1 cellular context compared by ENCODE assay signal in genomic region chr21:26099610-26100219, GRCh38.
A peak's percentile ranks its signal among the peaks of the same experiment; 100 is the strongest.
TF ChIP-seq lines count a peak whose summit lies in the region.

No MANE protein-coding gene starts in this region.

TF ChIP-seq in K562, 482 proteins besides CTCF, POLR2A, EP300 and RAD21 (continued from another document):
- TF ChIP-seq, protein P1, sequence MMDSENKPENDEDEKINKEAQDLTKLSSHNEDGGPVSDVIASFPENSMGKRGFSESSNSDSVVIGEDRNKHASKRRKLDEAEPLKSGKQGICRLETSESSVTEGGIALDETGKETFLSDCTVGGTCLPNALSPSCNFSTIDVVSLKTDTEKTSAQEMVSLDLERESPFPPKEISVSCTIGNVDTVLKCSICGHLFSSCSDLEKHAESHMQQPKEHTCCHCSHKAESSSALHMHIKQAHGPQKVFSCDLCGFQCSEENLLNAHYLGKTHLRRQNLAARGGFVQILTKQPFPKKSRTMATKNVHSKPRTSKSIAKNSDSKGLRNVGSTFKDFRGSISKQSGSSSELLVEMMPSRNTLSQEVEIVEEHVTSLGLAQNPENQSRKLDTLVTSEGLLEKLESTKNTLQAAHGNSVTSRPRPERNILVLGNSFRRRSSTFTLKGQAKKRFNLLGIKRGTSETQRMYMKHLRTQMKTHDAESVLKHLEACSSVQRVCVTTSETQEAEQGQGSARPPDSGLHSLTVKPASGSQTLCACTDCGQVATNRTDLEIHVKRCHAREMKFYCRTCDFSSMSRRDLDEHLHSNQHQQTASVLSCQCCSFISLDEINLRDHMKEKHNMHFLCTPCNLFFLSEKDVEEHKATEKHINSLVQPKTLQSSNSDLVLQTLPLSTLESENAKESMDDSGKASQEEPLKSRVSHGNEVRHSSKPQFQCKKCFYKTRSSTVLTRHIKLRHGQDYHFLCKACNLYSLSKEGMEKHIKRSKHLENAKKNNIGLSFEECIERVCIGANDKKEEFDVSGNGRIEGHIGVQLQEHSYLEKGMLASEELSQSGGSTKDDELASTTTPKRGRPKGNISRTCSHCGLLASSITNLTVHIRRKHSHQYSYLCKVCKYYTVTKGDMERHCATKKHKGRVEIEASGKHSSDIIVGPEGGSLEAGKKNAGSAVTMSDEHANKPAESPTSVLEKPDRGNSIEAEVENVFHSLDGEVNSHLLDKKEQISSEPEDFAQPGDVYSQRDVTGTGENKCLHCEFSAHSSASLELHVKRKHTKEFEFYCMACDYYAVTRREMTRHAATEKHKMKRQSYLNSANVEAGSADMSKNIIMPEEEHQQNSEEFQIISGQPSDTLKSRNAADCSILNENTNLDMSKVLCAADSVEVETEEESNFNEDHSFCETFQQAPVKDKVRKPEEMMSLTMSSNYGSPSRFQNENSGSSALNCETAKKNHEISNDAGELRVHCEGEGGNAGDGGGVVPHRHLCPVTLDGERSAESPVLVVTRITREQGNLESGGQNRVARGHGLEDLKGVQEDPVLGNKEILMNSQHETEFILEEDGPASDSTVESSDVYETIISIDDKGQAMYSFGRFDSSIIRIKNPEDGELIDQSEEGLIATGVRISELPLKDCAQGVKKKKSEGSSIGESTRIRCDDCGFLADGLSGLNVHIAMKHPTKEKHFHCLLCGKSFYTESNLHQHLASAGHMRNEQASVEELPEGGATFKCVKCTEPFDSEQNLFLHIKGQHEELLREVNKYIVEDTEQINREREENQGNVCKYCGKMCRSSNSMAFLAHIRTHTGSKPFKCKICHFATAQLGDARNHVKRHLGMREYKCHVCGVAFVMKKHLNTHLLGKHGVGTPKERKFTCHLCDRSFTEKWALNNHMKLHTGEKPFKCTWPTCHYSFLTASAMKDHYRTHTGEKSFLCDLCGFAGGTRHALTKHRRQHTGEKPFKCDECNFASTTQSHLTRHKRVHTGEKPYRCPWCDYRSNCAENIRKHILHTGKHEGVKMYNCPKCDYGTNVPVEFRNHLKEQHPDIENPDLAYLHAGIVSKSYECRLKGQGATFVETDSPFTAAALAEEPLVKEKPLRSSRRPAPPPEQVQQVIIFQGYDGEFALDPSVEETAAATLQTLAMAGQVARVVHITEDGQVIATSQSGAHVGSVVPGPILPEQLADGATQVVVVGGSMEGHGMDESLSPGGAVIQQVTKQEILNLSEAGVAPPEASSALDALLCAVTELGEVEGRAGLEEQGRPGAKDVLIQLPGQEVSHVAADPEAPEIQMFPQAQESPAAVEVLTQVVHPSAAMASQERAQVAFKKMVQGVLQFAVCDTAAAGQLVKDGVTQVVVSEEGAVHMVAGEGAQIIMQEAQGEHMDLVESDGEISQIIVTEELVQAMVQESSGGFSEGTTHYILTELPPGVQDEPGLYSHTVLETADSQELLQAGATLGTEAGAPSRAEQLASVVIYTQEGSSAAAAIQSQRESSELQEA (IDR thresholded peaks at IDR 0.05; ENCODE audit: low read depth): no peak
- peak; percentile 17; the same call in 1 of the 2 replicates for TF ChIP-seq GABPA (tag; conservative IDR thresholded peaks at IDR 0.05; ENCODE audit: low read depth)
- 0 out of 2 replicates have a peak, but pooled peaks have one; percentile 46 for TF ChIP-seq PRMT5 (CRISPR knock-in tag; IDR thresholded peaks at IDR 0.05)
- TF ChIP-seq, protein P2, sequence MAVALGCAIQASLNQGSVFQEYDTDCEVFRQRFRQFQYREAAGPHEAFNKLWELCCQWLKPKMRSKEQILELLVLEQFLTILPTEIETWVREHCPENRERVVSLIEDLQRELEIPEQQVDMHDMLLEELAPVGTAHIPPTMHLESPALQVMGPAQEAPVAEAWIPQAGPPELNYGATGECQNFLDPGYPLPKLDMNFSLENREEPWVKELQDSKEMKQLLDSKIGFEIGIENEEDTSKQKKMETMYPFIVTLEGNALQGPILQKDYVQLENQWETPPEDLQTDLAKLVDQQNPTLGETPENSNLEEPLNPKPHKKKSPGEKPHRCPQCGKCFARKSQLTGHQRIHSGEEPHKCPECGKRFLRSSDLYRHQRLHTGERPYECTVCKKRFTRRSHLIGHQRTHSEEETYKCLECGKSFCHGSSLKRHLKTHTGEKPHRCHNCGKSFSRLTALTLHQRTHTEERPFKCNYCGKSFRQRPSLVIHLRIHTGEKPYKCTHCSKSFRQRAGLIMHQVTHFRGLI (CRISPR knock-in tag; IDR thresholded peaks at IDR 0.05): peak; percentile 69; the same call in 1 of the 2 replicates
- peak; percentile 59; the same call in 1 of the 2 replicates for TF ChIP-seq SMAD3 (CRISPR knock-in tag; conservative IDR thresholded peaks at IDR 0.05)
- no peak for TF ChIP-seq POLR2AphosphoS2 (IDR thresholded peaks at IDR 0.05; ENCODE audit: low read length)
- no peak for TF ChIP-seq CBX1 (IDR thresholded peaks at IDR 0.05; ENCODE audit: low read depth)
- TF ChIP-seq, protein P3, sequence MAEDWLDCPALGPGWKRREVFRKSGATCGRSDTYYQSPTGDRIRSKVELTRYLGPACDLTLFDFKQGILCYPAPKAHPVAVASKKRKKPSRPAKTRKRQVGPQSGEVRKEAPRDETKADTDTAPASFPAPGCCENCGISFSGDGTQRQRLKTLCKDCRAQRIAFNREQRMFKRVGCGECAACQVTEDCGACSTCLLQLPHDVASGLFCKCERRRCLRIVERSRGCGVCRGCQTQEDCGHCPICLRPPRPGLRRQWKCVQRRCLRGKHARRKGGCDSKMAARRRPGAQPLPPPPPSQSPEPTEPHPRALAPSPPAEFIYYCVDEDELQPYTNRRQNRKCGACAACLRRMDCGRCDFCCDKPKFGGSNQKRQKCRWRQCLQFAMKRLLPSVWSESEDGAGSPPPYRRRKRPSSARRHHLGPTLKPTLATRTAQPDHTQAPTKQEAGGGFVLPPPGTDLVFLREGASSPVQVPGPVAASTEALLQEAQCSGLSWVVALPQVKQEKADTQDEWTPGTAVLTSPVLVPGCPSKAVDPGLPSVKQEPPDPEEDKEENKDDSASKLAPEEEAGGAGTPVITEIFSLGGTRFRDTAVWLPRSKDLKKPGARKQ (CRISPR knock-in tag; IDR thresholded peaks at IDR 0.05): no peak
- TF ChIP-seq STAT6 (CRISPR knock-in tag; IDR thresholded peaks at IDR 0.05): no peak
- TF ChIP-seq GTF2E2 (tag; IDR thresholded peaks at IDR 0.05): peak; percentile 84; the same call in 1 of the 2 replicates
- TF ChIP-seq, protein P4, sequence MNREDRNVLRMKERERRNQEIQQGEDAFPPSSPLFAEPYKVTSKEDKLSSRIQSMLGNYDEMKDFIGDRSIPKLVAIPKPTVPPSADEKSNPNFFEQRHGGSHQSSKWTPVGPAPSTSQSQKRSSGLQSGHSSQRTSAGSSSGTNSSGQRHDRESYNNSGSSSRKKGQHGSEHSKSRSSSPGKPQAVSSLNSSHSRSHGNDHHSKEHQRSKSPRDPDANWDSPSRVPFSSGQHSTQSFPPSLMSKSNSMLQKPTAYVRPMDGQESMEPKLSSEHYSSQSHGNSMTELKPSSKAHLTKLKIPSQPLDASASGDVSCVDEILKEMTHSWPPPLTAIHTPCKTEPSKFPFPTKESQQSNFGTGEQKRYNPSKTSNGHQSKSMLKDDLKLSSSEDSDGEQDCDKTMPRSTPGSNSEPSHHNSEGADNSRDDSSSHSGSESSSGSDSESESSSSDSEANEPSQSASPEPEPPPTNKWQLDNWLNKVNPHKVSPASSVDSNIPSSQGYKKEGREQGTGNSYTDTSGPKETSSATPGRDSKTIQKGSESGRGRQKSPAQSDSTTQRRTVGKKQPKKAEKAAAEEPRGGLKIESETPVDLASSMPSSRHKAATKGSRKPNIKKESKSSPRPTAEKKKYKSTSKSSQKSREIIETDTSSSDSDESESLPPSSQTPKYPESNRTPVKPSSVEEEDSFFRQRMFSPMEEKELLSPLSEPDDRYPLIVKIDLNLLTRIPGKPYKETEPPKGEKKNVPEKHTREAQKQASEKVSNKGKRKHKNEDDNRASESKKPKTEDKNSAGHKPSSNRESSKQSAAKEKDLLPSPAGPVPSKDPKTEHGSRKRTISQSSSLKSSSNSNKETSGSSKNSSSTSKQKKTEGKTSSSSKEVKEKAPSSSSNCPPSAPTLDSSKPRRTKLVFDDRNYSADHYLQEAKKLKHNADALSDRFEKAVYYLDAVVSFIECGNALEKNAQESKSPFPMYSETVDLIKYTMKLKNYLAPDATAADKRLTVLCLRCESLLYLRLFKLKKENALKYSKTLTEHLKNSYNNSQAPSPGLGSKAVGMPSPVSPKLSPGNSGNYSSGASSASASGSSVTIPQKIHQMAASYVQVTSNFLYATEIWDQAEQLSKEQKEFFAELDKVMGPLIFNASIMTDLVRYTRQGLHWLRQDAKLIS (CRISPR knock-in tag; IDR thresholded peaks at IDR 0.05): no peak
- TF ChIP-seq ZNF324 (CRISPR knock-in tag; IDR thresholded peaks at IDR 0.05): 0 out of 2 replicates have a peak, but pooled peaks have one; percentile 41
- TF ChIP-seq NCOA2 (IDR thresholded peaks at IDR 0.05; ENCODE audit: partially characterized antibody in 2 of 2): no peak
- TF ChIP-seq CEBPG (CRISPR knock-in tag; IDR thresholded peaks at IDR 0.05): peak; percentile 93
- TF ChIP-seq CEBPG (tag; conservative IDR thresholded peaks at IDR 0.05 in 1 of 2, IDR thresholded peaks at IDR 0.05 in 1 of 2): peak; percentile 97 to 98
- no peak for TF ChIP-seq PHF20 (IDR thresholded peaks at IDR 0.05; ENCODE audit: partially characterized antibody)
- peak; percentile 37; the same call in 1 of the 2 replicates for TF ChIP-seq CEBPB (tag; IDR thresholded peaks at IDR 0.05)
- no peak for TF ChIP-seq ZNF592 (IDR thresholded peaks at IDR 0.05)
- no peak for TF ChIP-seq ZNF232 (CRISPR knock-in tag; IDR thresholded peaks at IDR 0.05)
- no peak for TF ChIP-seq XRCC3 (IDR thresholded peaks at IDR 0.05)
- TF ChIP-seq TAL1 (IDR thresholded peaks at IDR 0.05): no peak
- TF ChIP-seq SNIP1 (IDR thresholded peaks at IDR 0.05; ENCODE audit: low read depth): no peak
- peak; percentile 40; the same call in 1 of the 2 replicates for TF ChIP-seq JUND (IDR thresholded peaks at IDR 0.05; ENCODE audit: borderline replicate concordance, low read depth, low read length)
- TF ChIP-seq JUND (tag; IDR thresholded peaks at IDR 0.05; ENCODE audit: borderline replicate concordance, low read depth, low read length): peak; percentile 22; the same call in 1 of the 3 replicates
- TF ChIP-seq ZNF583 (CRISPR knock-in tag; IDR thresholded peaks at IDR 0.05): peak; percentile 66; the same call in 1 of the 2 replicates
- TF ChIP-seq HNRNPUL1 (IDR thresholded peaks at IDR 0.05; ENCODE audit: low read length): no peak
- no peak for TF ChIP-seq MCM2 (IDR thresholded peaks at IDR 0.05; ENCODE audit: low read depth)
- no peak for TF ChIP-seq POLR3G (IDR thresholded peaks at IDR 0.05; ENCODE audit: extremely low read depth, insufficient read length, insufficient replicate concordance)
- peak; percentile 16; the same call in 1 of the 2 replicates for TF ChIP-seq TEAD4 (IDR thresholded peaks at IDR 0.05; ENCODE audit: low read length)
- TF ChIP-seq TEAD4 (CRISPR knock-in tag; IDR thresholded peaks at IDR 0.05; ENCODE audit: borderline replicate concordance): no peak
- no peak for TF ChIP-seq WHSC1 (IDR thresholded peaks at IDR 0.05; ENCODE audit: low read length)
- TF ChIP-seq RBM15 (IDR thresholded peaks at IDR 0.05; ENCODE audit: insufficient read depth, low read length): no peak
- TF ChIP-seq, protein P5, sequence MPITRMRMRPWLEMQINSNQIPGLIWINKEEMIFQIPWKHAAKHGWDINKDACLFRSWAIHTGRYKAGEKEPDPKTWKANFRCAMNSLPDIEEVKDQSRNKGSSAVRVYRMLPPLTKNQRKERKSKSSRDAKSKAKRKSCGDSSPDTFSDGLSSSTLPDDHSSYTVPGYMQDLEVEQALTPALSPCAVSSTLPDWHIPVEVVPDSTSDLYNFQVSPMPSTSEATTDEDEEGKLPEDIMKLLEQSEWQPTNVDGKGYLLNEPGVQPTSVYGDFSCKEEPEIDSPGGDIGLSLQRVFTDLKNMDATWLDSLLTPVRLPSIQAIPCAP (CRISPR knock-in tag; IDR thresholded peaks at IDR 0.05; ENCODE audit: borderline replicate concordance): no peak
- no peak for TF ChIP-seq CBX5 (IDR thresholded peaks at IDR 0.05; ENCODE audit: borderline replicate concordance, low read depth)
- no peak for TF ChIP-seq MEF2A (IDR thresholded peaks at IDR 0.05; ENCODE audit: control insufficient read depth, low read depth, low read length)
